In the genomic region with DNA sequence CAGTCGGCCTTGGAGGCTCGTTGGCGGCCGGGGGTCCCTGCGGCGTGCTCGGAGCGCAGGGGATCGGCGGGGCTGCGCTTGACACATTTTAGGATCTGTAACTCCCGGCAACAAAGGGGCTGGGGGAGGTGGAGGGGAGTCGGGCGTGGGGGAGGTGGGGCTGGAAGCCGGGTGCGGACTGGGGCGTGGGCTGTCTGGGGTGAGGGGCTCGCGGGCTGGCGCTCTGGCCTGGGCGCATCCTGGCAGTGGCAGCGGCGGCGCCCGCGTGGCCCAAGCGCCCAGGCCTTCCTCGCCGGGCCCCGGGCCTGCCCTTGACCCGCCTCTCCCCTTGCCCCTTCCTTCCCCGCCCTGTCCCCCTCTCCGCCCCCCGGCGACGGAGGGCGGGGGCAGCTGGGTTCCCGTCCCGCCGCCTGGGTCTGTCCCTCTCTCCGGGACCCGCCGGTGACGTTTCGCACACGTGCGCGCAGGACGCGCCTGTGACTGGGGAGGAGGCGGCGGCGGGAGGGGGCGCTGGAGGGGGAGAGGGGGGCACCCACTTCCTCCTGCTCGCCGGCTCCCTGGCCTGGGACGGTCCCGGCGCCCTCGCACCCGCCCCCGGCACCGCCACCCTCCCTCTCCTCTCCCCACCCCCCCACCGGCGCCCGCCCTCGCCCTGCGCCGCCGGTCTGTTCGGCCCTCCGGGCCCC, we compare ENCODE assay signal across 1 cellular context.
TF ChIP-seq lines count a peak whose summit lies in the region.

No MANE protein-coding gene starts in this region.

TF ChIP-seq in GM12878, 131 proteins besides CTCF, POLR2A, EP300 and RAD21 (continued from another document and continues in another):
- TF ChIP-seq, protein P1, sequence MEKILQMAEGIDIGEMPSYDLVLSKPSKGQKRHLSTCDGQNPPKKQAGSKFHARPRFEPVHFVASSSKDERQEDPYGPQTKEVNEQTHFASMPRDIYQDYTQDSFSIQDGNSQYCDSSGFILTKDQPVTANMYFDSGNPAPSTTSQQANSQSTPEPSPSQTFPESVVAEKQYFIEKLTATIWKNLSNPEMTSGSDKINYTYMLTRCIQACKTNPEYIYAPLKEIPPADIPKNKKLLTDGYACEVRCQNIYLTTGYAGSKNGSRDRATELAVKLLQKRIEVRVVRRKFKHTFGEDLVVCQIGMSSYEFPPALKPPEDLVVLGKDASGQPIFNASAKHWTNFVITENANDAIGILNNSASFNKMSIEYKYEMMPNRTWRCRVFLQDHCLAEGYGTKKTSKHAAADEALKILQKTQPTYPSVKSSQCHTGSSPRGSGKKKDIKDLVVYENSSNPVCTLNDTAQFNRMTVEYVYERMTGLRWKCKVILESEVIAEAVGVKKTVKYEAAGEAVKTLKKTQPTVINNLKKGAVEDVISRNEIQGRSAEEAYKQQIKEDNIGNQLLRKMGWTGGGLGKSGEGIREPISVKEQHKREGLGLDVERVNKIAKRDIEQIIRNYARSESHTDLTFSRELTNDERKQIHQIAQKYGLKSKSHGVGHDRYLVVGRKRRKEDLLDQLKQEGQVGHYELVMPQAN (conservative IDR thresholded peaks at IDR 0.05), result peak; percentile 26; the same call in 1 of the 2 replicates
- TF ChIP-seq JUND (IDR thresholded peaks at IDR 0.05; ENCODE audit: low read depth, low read length), result no peak
- no peak for TF ChIP-seq SMC3 (IDR thresholded peaks at IDR 0.05; ENCODE audit: borderline replicate concordance, low read length)
- no peak for TF ChIP-seq RELA (IDR thresholded peaks at IDR 0.05; ENCODE audit: borderline replicate concordance, partially characterized antibody)
- TF ChIP-seq HDAC6 (IDR thresholded peaks at IDR 0.05; ENCODE audit: unreplicated experiment), result no peak
- TF ChIP-seq ASH2L (IDR thresholded peaks at IDR 0.05; ENCODE audit: borderline replicate concordance, low read depth), result no peak
- TF ChIP-seq BHLHE40 (IDR thresholded peaks at IDR 0.05; ENCODE audit: borderline replicate concordance in 1 of 2, low read depth in 2 of 2, low read length in 1 of 2), result peak; percentile 93 to 96
- TF ChIP-seq NBN (IDR thresholded peaks at IDR 0.05), result no peak
- TF ChIP-seq POU2F2 (IDR thresholded peaks at IDR 0.05; ENCODE audit: borderline replicate concordance, low read depth, low read length), result 0 out of 3 replicates have a peak, but pooled peaks have one; percentile 8
- TF ChIP-seq GATAD2B (conservative IDR thresholded peaks at IDR 0.05; ENCODE audit: low read depth), result no peak; the same call in 1 of the 2 replicates
- TF ChIP-seq POLR2AphosphoS5 (IDR thresholded peaks at IDR 0.05; ENCODE audit: low read length), result no peak; the same call in 1 of the 2 replicates
- TF ChIP-seq CHD4 (IDR thresholded peaks at IDR 0.05), result no peak
- TF ChIP-seq, protein P2, sequence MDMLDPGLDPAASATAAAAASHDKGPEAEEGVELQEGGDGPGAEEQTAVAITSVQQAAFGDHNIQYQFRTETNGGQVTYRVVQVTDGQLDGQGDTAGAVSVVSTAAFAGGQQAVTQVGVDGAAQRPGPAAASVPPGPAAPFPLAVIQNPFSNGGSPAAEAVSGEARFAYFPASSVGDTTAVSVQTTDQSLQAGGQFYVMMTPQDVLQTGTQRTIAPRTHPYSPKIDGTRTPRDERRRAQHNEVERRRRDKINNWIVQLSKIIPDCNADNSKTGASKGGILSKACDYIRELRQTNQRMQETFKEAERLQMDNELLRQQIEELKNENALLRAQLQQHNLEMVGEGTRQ (IDR thresholded peaks at IDR 0.05; ENCODE audit: borderline replicate concordance, low read depth, low read length), result peak; percentile 35
- no peak for TF ChIP-seq KLF5 (IDR thresholded peaks at IDR 0.05; ENCODE audit: partially characterized antibody)
- TF ChIP-seq, protein P3, sequence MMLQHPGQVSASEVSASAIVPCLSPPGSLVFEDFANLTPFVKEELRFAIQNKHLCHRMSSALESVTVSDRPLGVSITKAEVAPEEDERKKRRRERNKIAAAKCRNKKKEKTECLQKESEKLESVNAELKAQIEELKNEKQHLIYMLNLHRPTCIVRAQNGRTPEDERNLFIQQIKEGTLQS (IDR thresholded peaks at IDR 0.05; ENCODE audit: borderline replicate concordance, extremely low read depth, low read depth, low read length), result 0 out of 2 replicates have a peak, but pooled peaks have one; percentile 35
- no peak for TF ChIP-seq SMAD5 (IDR thresholded peaks at IDR 0.05; ENCODE audit: low read depth)
- TF ChIP-seq SP1 (IDR thresholded peaks at IDR 0.05; ENCODE audit: low read depth, low read length), result peak; percentile 10
- TF ChIP-seq ZNF217 (IDR thresholded peaks at IDR 0.05), result no peak
- TF ChIP-seq NFYA (IDR thresholded peaks at IDR 0.05; ENCODE audit: borderline replicate concordance, low read depth, low read length), result no peak
- no peak for TF ChIP-seq ZBED1 (IDR thresholded peaks at IDR 0.05; ENCODE audit: borderline replicate concordance)
- TF ChIP-seq BMI1 (IDR thresholded peaks at IDR 0.05; ENCODE audit: borderline replicate concordance), result no peak
- TF ChIP-seq, protein P4, sequence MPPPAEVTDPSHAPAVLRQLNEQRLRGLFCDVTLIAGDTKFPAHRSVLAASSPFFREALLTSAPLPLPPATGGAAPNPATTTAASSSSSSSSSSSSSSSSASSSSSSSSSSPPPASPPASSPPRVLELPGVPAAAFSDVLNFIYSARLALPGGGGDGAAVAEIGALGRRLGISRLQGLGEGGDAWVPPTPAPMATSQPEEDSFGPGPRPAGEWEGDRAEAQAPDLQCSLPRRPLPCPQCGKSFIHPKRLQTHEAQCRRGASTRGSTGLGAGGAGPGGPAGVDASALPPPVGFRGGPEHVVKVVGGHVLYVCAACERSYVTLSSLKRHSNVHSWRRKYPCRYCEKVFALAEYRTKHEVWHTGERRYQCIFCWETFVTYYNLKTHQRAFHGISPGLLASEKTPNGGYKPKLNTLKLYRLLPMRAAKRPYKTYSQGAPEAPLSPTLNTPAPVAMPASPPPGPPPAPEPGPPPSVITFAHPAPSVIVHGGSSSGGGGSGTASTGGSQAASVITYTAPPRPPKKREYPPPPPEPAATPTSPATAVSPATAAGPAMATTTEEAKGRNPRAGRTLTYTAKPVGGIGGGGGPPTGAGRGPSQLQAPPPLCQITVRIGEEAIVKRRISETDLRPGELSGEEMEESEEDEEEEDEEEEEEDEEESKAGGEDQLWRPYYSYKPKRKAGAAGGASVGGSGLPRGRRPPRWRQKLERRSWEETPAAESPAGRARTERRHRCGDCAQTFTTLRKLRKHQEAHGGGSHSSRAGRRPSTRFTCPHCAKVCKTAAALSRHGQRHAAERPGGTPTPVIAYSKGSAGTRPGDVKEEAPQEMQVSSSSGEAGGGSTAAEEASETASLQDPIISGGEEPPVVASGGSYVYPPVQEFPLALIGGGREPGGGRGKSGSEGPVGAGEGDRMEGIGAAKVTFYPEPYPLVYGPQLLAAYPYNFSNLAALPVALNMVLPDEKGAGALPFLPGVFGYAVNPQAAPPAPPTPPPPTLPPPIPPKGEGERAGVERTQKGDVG (CRISPR knock-in tag; IDR thresholded peaks at IDR 0.05), result no peak
- no peak for TF ChIP-seq HDAC2 (IDR thresholded peaks at IDR 0.05)
- TF ChIP-seq, protein P5, sequence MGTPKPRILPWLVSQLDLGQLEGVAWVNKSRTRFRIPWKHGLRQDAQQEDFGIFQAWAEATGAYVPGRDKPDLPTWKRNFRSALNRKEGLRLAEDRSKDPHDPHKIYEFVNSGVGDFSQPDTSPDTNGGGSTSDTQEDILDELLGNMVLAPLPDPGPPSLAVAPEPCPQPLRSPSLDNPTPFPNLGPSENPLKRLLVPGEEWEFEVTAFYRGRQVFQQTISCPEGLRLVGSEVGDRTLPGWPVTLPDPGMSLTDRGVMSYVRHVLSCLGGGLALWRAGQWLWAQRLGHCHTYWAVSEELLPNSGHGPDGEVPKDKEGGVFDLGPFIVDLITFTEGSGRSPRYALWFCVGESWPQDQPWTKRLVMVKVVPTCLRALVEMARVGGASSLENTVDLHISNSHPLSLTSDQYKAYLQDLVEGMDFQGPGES (IDR thresholded peaks at IDR 0.05), result no peak
- TF ChIP-seq RB1 (IDR thresholded peaks at IDR 0.05; ENCODE audit: borderline replicate concordance), result no peak
- no peak for TF ChIP-seq ZNF274 (IDR thresholded peaks at IDR 0.05; ENCODE audit: insufficient read depth, insufficient read length)
- no peak; the same call in none of the 2 replicates for TF ChIP-seq NR2F1 (conservative IDR thresholded peaks at IDR 0.05)
- no peak for TF ChIP-seq FOS (IDR thresholded peaks at IDR 0.05; ENCODE audit: borderline replicate concordance, extremely low read depth, insufficient read length)
- TF ChIP-seq, protein P6, sequence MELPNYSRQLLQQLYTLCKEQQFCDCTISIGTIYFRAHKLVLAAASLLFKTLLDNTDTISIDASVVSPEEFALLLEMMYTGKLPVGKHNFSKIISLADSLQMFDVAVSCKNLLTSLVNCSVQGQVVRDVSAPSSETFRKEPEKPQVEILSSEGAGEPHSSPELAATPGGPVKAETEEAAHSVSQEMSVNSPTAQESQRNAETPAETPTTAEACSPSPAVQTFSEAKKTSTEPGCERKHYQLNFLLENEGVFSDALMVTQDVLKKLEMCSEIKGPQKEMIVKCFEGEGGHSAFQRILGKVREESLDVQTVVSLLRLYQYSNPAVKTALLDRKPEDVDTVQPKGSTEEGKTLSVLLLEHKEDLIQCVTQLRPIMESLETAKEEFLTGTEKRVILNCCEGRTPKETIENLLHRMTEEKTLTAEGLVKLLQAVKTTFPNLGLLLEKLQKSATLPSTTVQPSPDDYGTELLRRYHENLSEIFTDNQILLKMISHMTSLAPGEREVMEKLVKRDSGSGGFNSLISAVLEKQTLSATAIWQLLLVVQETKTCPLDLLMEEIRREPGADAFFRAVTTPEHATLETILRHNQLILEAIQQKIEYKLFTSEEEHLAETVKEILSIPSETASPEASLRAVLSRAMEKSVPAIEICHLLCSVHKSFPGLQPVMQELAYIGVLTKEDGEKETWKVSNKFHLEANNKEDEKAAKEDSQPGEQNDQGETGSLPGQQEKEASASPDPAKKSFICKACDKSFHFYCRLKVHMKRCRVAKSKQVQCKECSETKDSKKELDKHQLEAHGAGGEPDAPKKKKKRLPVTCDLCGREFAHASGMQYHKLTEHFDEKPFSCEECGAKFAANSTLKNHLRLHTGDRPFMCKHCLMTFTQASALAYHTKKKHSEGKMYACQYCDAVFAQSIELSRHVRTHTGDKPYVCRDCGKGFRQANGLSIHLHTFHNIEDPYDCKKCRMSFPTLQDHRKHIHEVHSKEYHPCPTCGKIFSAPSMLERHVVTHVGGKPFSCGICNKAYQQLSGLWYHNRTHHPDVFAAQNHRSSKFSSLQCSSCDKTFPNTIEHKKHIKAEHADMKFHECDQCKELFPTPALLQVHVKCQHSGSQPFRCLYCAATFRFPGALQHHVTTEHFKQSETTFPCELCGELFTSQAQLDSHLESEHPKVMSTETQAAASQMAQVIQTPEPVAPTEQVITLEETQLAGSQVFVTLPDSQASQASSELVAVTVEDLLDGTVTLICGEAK (IDR thresholded peaks at IDR 0.05; ENCODE audit: borderline replicate concordance), result no peak
- TF ChIP-seq BACH1 (IDR thresholded peaks at IDR 0.05; ENCODE audit: borderline replicate concordance), result peak; percentile 67; the same call in 1 of the 2 replicates
- TF ChIP-seq ZSCAN29 (IDR thresholded peaks at IDR 0.05), result no peak
- TF ChIP-seq RCOR1 (conservative IDR thresholded peaks at IDR 0.05; ENCODE audit: low read depth, low read length), result 0 out of 2 replicates have a peak, but pooled peaks have one; percentile 19
- TF ChIP-seq MYB (IDR thresholded peaks at IDR 0.05; ENCODE audit: borderline replicate concordance, low read depth, low read length), result no peak
- TF ChIP-seq LARP7 (IDR thresholded peaks at IDR 0.05), result no peak
- no peak for TF ChIP-seq YY1 (IDR thresholded peaks at IDR 0.05; ENCODE audit: low read depth, low read length)
- TF ChIP-seq, protein P7, sequence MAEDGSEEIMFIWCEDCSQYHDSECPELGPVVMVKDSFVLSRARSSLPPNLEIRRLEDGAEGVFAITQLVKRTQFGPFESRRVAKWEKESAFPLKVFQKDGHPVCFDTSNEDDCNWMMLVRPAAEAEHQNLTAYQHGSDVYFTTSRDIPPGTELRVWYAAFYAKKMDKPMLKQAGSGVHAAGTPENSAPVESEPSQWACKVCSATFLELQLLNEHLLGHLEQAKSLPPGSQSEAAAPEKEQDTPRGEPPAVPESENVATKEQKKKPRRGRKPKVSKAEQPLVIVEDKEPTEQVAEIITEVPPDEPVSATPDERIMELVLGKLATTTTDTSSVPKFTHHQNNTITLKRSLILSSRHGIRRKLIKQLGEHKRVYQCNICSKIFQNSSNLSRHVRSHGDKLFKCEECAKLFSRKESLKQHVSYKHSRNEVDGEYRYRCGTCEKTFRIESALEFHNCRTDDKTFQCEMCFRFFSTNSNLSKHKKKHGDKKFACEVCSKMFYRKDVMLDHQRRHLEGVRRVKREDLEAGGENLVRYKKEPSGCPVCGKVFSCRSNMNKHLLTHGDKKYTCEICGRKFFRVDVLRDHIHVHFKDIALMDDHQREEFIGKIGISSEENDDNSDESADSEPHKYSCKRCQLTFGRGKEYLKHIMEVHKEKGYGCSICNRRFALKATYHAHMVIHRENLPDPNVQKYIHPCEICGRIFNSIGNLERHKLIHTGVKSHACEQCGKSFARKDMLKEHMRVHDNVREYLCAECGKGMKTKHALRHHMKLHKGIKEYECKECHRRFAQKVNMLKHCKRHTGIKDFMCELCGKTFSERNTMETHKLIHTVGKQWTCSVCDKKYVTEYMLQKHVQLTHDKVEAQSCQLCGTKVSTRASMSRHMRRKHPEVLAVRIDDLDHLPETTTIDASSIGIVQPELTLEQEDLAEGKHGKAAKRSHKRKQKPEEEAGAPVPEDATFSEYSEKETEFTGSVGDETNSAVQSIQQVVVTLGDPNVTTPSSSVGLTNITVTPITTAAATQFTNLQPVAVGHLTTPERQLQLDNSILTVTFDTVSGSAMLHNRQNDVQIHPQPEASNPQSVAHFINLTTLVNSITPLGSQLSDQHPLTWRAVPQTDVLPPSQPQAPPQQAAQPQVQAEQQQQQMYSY (CRISPR knock-in tag; IDR thresholded peaks at IDR 0.05), result no peak
- peak; percentile 16; the same call in 1 of the 2 replicates for TF ChIP-seq SIN3A (IDR thresholded peaks at IDR 0.05; ENCODE audit: low read depth, low read length)
- no peak for TF ChIP-seq PAX8 (IDR thresholded peaks at IDR 0.05)
- no peak for TF ChIP-seq ZNF24 (IDR thresholded peaks at IDR 0.05)
- TF ChIP-seq NR2C2 (IDR thresholded peaks at IDR 0.05; ENCODE audit: borderline replicate concordance, control insufficient read depth, insufficient read length, low read depth), result no peak
- TF ChIP-seq EZH2 (IDR thresholded peaks at IDR 0.05; ENCODE audit: borderline replicate concordance, control insufficient read depth, low read depth, low read length), result no peak
